In the genomic region with DNA sequence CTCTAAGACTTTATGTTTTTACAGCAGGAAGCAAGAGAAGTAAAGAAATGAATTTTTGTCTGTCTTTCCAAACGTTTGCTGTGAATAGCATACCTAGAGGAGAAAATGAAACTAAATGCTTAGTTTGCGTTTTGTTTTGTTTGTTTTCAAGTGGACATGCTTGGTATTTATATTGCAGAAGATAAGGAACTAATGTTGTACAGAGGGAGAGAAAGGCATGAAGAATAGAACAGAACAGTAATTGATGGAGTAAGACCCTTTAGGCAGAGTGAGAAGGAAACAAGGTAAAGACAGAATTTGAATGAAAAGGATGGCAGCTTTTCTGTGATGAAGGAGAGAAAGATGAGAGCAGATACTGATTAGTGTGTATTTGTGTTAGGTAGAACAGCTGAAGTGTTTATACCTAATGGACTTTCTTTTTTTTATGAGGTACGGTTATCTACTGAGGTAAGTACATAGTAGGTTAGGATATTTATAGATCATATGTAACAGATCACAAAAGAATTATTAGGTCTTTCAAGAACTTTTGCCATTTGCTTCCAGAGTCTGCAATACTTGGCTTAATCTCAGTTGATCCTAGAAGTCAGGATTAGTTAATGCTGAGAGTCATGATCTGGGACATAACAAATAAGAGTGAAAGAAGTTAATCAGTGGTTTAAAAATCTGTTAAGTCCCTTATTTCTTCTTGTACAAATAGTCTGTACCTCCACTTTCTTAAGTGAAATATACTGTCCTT, we compare ENCODE assay signal across 8 cellular contexts. TPM values are rescaled to one million over a fixed set of nuclear protein-coding genes. Genes with fewer than 3 reads are reported as not detected.
DNase-seq lines count a peak whose midpoint lies in the region; ATAC-seq and TF ChIP-seq lines count a peak whose summit lies in the region.

No MANE protein-coding gene starts in this region.

- peaks cover 34 to 45% (median 43%) of the 10 kb centered on the region in 3 donors for H3K4me1 Mint-ChIP-seq in CD8-positive, alpha-beta memory T cell
- H3K4me1 Mint-ChIP-seq in HFFc6 (ENCODE audit: low read depth) (peaks cover 64% of the 10 kb centered on the region), activated B cell treated with CpG ODN at 0.5 μM for 24 hours (peaks cover 23% of the 10 kb centered on the region)

- no peaks in the 10 kb centered on the region for H3K9me3 Mint-ChIP-seq in CD8-positive, alpha-beta memory T cell
- no peaks in the 10 kb centered on the region for H3K9me3 Mint-ChIP-seq in HFFc6
- no peaks in the 10 kb centered on the region for H3K9me3 Mint-ChIP-seq in activated B cell treated with CpG ODN at 0.5 μM for 24 hours

- H3K27ac ChIP-seq in CD8-positive, alpha-beta memory T cell (ENCODE audit: low read depth, low read length) = no peak overlapping the region

- H3K27me3 ChIP-seq in CD8-positive, alpha-beta memory T cell (ENCODE audit: insufficient read depth, low read length, poor library complexity, severe bottlenecking) = no peaks in the 10 kb centered on the region

- no peak for ATAC-seq in activated B cell treated with CpG ODN at 0.5 μM for 24 hours (ENCODE audit: low read depth)

- CTCF ChIA-PET in CD8-positive, alpha-beta memory T cell (lab: Charles Lee) = no interaction called here
- CTCF ChIA-PET in activated B cell treated with CpG ODN at 0.5 μM for 24 hours (lab: Charles Lee) = no interaction called here

- POLR2A ChIA-PET in CD8-positive, alpha-beta memory T cell (lab: Charles Lee) = no interaction called here
- POLR2A ChIA-PET in activated B cell treated with CpG ODN at 0.5 μM for 24 hours (lab: Charles Lee) = no interaction called here

- peak; percentile 37; the same call in 1 of the 2 replicates for TF ChIP-seq CTCF in HFFc6 (IDR thresholded peaks at IDR 0.05)
- TF ChIP-seq CTCF in activated B cell treated with CpG ODN at 0.5 μM for 24 hours (IDR thresholded peaks at IDR 0.05) = no peak

- peaks cover 9% of the 10 kb centered on the region for H3K4me1 ChIP-seq in CD8-positive, alpha-beta memory T cell (ENCODE audit: insufficient read depth, low read length)

- intact Hi-C loops in activated B cell treated with CpG ODN at 0.5 μM for 24 hours (cut with micrococcal nuclease) = loop anchor here (5.0 kb wide), 2 partner anchors 43 to 543 kb away; no protein-coding TSS in a partner anchor

- no peak for DNase-seq in CD8-positive, alpha-beta memory T cell
- DNase-seq in HFFc6 = peak; percentile 30
- no peak for DNase-seq in activated B cell treated with CpG ODN at 0.5 μM for 24 hours
- peak; percentile 40 for DNase-seq in inferior parietal cortex (ENCODE audit: extremely low spot score)
- DNase-seq in NCI-H526 (lab: John Stamatoyannopoulos, UW) = no peak
- no peak for DNase-seq in SIG-M5 treated with dmso at 0.1 percent for 504 hours (lab: John Stamatoyannopoulos, UW; ENCODE audit: unreplicated experiment)
- no peak for DNase-seq in midbrain (lab: John Stamatoyannopoulos, UW)
- DNase-seq in NCI-H1092 (lab: John Stamatoyannopoulos, UW) = no peak

- H3K4me3 ChIP-seq in CD8-positive, alpha-beta memory T cell (ENCODE audit: low read length) = no peak overlapping the region

- H3K27me3 Mint-ChIP-seq in CD8-positive, alpha-beta memory T cell = no peaks in the 10 kb centered on the region
- H3K27me3 Mint-ChIP-seq in HFFc6 (ENCODE audit: insufficient read depth) (peaks cover 5% of the 10 kb centered on the region; the same call in 1 of the 2 replicates), activated B cell treated with CpG ODN at 0.5 μM for 24 hours (no peaks in the 10 kb centered on the region)

- H3K36me3 ChIP-seq in CD8-positive, alpha-beta memory T cell (ENCODE audit: insufficient read depth, low read length) = no peaks in the 10 kb centered on the region

- peak overlapping the region; percentile 1 to 83 (median 46) for H3K27ac Mint-ChIP-seq in CD8-positive, alpha-beta memory T cell
- H3K27ac Mint-ChIP-seq in HFFc6 (peak overlapping the region; percentile 69), activated B cell treated with CpG ODN at 0.5 μM for 24 hours (peak overlapping the region; percentile 4)

- H3K4me3 Mint-ChIP-seq in CD8-positive, alpha-beta memory T cell = peak overlapping the region; percentile 14 to 73 (median 45)
- H3K4me3 Mint-ChIP-seq in HFFc6 (peak overlapping the region; percentile 86), activated B cell treated with CpG ODN at 0.5 μM for 24 hours (no peak overlapping the region)

- peaks cover under 1 to 12% (median 5%) of the 10 kb centered on the region in 3 donors for H3K36me3 Mint-ChIP-seq in CD8-positive, alpha-beta memory T cell
- H3K36me3 Mint-ChIP-seq in HFFc6 (ENCODE audit: low read depth) (peaks cover 17% of the 10 kb centered on the region; the same call in 1 of the 2 replicates), activated B cell treated with CpG ODN at 0.5 μM for 24 hours (ENCODE audit: low read depth) (peaks cover 14% of the 10 kb centered on the region)

- no peaks in the 10 kb centered on the region for H3K9me3 ChIP-seq in CD8-positive, alpha-beta memory T cell (ENCODE audit: low read length)

RNA-seq across cellular contexts. Expression of gene FABP2, which starts 36.9 kb away (rescaled TPM):
- total RNA-seq in CD8-positive, alpha-beta memory T cell = not detected
- polyA plus RNA-seq in CD8-positive, alpha-beta memory T cell = not detected
- not detected for total RNA-seq in HFFc6 (2021; fragmentation: NEBNext Ultra II Directional; extraction: Animal tissue kit (Norgen Biotek cat#: 25700))
- total RNA-seq in activated B cell treated with CpG ODN at 0.5 μM for 24 hours = not detected in 2 replicates

Comparison
In these comparisons a context has a peak if more than half of its experiments do, and no peak if none do; other contexts are left out.
1. DNase-seq: peak in HFFc6 (single experiment) and inferior parietal cortex (single experiment); none in CD8-positive, alpha-beta memory T cell (0 of 5), activated B cell treated with CpG ODN at 0.5 μM for 24 hours (single experiment), NCI-H526 (0 of 2), SIG-M5 treated with dmso at 0.1 percent for 504 hours (single experiment), midbrain (single experiment) and NCI-H1092 (single experiment).
2. H3K27ac Mint-ChIP-seq: peak in every context shown above with its lines; median percentile 69 in HFFc6; 46 in CD8-positive, alpha-beta memory T cell; 4 in activated B cell treated with CpG ODN at 0.5 μM for 24 hours.